ENCODE assay signal across 22 cellular contexts in genomic region chr7:69603351-69603750, GRCh38. TPM values are rescaled to one million over a fixed set of nuclear protein-coding genes. Genes with fewer than 3 reads are reported as not detected.
DNase-seq lines count a peak whose midpoint lies in the region; ATAC-seq, FAIRE-seq and TF ChIP-seq lines count a peak whose summit lies in the region.
"Had no signal": no experiment of that assay in that cellular context is flagged by ENCODE, and none has a peak within 500 bp of the region (broad histone marks: within the 10 kb centered on the region; RNA-seq: fewer than 3 reads in every experiment).

No MANE protein-coding gene starts in this region.

- peaks cover 78% of the 10 kb centered on the region for H4K20me1 ChIP-seq in smooth muscle cell (ENCODE audit: low read depth)

- H3K9me3 ChIP-seq in smooth muscle cell (replicated peaks; ENCODE audit: low read depth): no peaks in the 10 kb centered on the region
- H3K9me3 ChIP-seq: upper lobe of left lung had no signal

- no peaks in the 10 kb centered on the region for H3K36me3 Mint-ChIP-seq in activated naive CD4-positive, alpha-beta T cell treated with anti-CD3 and anti-CD28 coated beads for 36 hours (ENCODE audit: low read depth)

- peaks cover 41% of the 10 kb centered on the region for H3K27me3 ChIP-seq in smooth muscle cell (ENCODE audit: low read depth)
- H3K27me3 ChIP-seq: upper lobe of left lung had no signal

- H3K27ac Mint-ChIP-seq in activated naive CD4-positive, alpha-beta T cell treated with anti-CD3 and anti-CD28 coated beads for 36 hours: no peak overlapping the region
- H3K27ac Mint-ChIP-seq: activated T-helper 2 cell treated with anti-CD3 and anti-CD28 coated beads, Interferon-gamma antibody, Interleukin-2, Interleukin-4, amounts not matched to agents 10 μg/mL and 5 μg/mL and 100 μg/mL, durations not matched to agents 14 hours and 24 hours and 36 hours; naive thymus-derived CD8-positive, alpha-beta T cell had no signal

- 41% methylated on average over 3 of the region's 3 CpGs for WGBS in smooth muscle cell (ENCODE audit: low lambda C conversion rate)

- DNase-seq in NCI-H187 treated with DMSO at 0.1 percent for 48 hours (lab: John Stamatoyannopoulos, UW) (peak; percentile 68), NCI-H187 (lab: John Stamatoyannopoulos, UW) (no peak), GM19239 (ENCODE audit: insufficient read length, low spot score) (no peak), smooth muscle cell (lab: John Stamatoyannopoulos, UW; ENCODE audit: unreplicated experiment) (no peak), G401 (ENCODE audit: low spot score) (no peak), NCI-H2081 (lab: John Stamatoyannopoulos, UW) (no peak)
- no peak for DNase-seq in activated naive CD4-positive, alpha-beta T cell treated with anti-CD3 and anti-CD28 coated beads for 36 hours
- DNase-seq: 8988T; activated CD4-positive, CD25-positive, alpha-beta regulatory T cell; activated CD8-positive, alpha-beta memory T cell treated with anti-CD3 and anti-CD28 coated beads for 24 hours; anterior cingulate cortex; cerebellar nuclear complex; effector memory CD4-positive, alpha-beta T cell; islet precursor cell; MM.1S; NCI-H2107; SHP77; stimulated activated CD4-positive, alpha-beta T cell treated with anti-CD3 and anti-CD28 coated beads, Interleukin-12 subunit alpha, Interleukin-12 subunit beta, amount 100 ng/mL, for 4 hours; upper lobe of left lung had no signal

- no peaks in the 10 kb centered on the region for H3K36me3 ChIP-seq in smooth muscle cell (ENCODE audit: low read depth)
- H3K36me3 ChIP-seq: upper lobe of left lung had no signal

- no peaks in the 10 kb centered on the region for H3F3A ChIP-seq in smooth muscle cell (ENCODE audit: low read depth)

- H3K4me2 ChIP-seq in smooth muscle cell: peak overlapping the region; percentile 29

- H3K4me3 Mint-ChIP-seq in activated naive CD4-positive, alpha-beta T cell treated with anti-CD3 and anti-CD28 coated beads for 36 hours: no peak overlapping the region
- H3K4me3 Mint-ChIP-seq: naive thymus-derived CD8-positive, alpha-beta T cell had no signal

- peaks cover 6% of the 10 kb centered on the region for H3K4me1 Mint-ChIP-seq in activated naive CD4-positive, alpha-beta T cell treated with anti-CD3 and anti-CD28 coated beads for 36 hours (ENCODE audit: low read depth)

- no peak overlapping the region for H2AFZ ChIP-seq in smooth muscle cell (ENCODE audit: low read depth)

- H3K79me2 ChIP-seq in smooth muscle cell (ENCODE audit: low read depth): peaks cover 11% of the 10 kb centered on the region

- intact Hi-C loops in activated naive CD4-positive, alpha-beta T cell treated with anti-CD3 and anti-CD28 coated beads for 36 hours (cut with micrococcal nuclease): loop anchor here (5.0 kb wide), 1 partner anchor 134 kb away; no protein-coding TSS in a partner anchor

- no peak overlapping the region for H3K4me3 ChIP-seq in smooth muscle cell
- H3K4me3 ChIP-seq: upper lobe of left lung had no signal

- ATAC-seq in HG03378 (IDR thresholded peaks at IDR 0.05; ENCODE audit: unreplicated experiment): peak; percentile 42

- TF ChIP-seq CTCF in smooth muscle cell (IDR thresholded peaks at IDR 0.05; ENCODE audit: borderline replicate concordance, insufficient read depth, poor library complexity, severe bottlenecking): no peak

- H3K4me1 ChIP-seq in smooth muscle cell (ENCODE audit: low read depth): peaks cover 8% of the 10 kb centered on the region

- FAIRE-seq in GM19239 (lab: Jason Lieb, UNC): peak; percentile 47

- in situ Hi-C loops in G401 (cut with HindIII; ENCODE audit: low sequenced_read_pairs): no loop called here

- CTCF ChIA-PET in activated naive CD4-positive, alpha-beta T cell treated with anti-CD3 and anti-CD28 coated beads for 36 hours (lab: Charles Lee): interaction anchor here (0.7 kb wide), 1 partner anchor 58 kb away, joined by 3 read pairs; no protein-coding TSS in a partner anchor

- no peak overlapping the region for H3K27ac ChIP-seq in smooth muscle cell (ENCODE audit: low read depth)
- H3K27ac ChIP-seq: upper lobe of left lung had no signal

- peaks cover 13% of the 10 kb centered on the region for H3K27me3 Mint-ChIP-seq in activated naive CD4-positive, alpha-beta T cell treated with anti-CD3 and anti-CD28 coated beads for 36 hours (ENCODE audit: low read depth)

- no peaks in the 10 kb centered on the region for H3K9me3 Mint-ChIP-seq in activated naive CD4-positive, alpha-beta T cell treated with anti-CD3 and anti-CD28 coated beads for 36 hours
- H3K9me3 Mint-ChIP-seq: activated T-helper 2 cell treated with anti-CD3 and anti-CD28 coated beads, Interferon-gamma antibody, Interleukin-2, Interleukin-4, amounts not matched to agents 10 μg/mL and 5 μg/mL and 100 μg/mL, durations not matched to agents 14 hours and 24 hours and 36 hours had no signal

- H3K9ac ChIP-seq in smooth muscle cell (ENCODE audit: low read depth): no peak overlapping the region

RNA-seq across cellular contexts. Expression of gene AUTS2, which starts 5.1 kb away (rescaled TPM):
- 6.0 and 6.5 TPM in 2 replicates for total RNA-seq in smooth muscle cell
- 8.6 and 11.4 TPM in 2 replicates for polyA plus RNA-seq in smooth muscle cell
- total RNA-seq in G401 (2014; rRNA removed; shearing (Covaris generic)): 0.06 and 4.4 TPM in 2 replicates
- total RNA-seq in activated naive CD4-positive, alpha-beta T cell treated with anti-CD3 and anti-CD28 coated beads for 36 hours: 1 to 10 TPM in 1 of 2 experiments, under 1 TPM in 1; 0.79 to 1.1 TPM
